In genomic region chr17:79029327-79030009, GRCh38 we compare ENCODE assay signal across 13 cellular contexts. TPM values are rescaled to one million over a fixed set of nuclear protein-coding genes. Genes with fewer than 3 reads are reported as not detected.
DNase-seq lines count a peak whose midpoint lies in the region; ATAC-seq, FAIRE-seq and TF ChIP-seq lines count a peak whose summit lies in the region.
"Had no signal": no experiment of that assay in that cellular context is flagged by ENCODE, and none has a peak within 500 bp of the region (broad histone marks: within the 10 kb centered on the region; RNA-seq: fewer than 3 reads in every experiment).

No MANE protein-coding gene starts in this region.

- peaks cover 19% of the 10 kb centered on the region for H3K27me3 Mint-ChIP-seq in activated CD8-positive, alpha-beta T cell treated with anti-CD3 and anti-CD28 coated beads for 36 hours

- H3K4me3 Mint-ChIP-seq in activated CD8-positive, alpha-beta T cell treated with anti-CD3 and anti-CD28 coated beads for 36 hours = no peak overlapping the region
- H3K4me3 Mint-ChIP-seq: CD8-positive, alpha-beta memory T cell had no signal

- no peak overlapping the region for H3K27ac Mint-ChIP-seq in activated CD8-positive, alpha-beta T cell treated with anti-CD3 and anti-CD28 coated beads for 36 hours

- POLR2A ChIA-PET in HepG2 (lab: Yijun Ruan, JAX) = interaction anchor here (1.0 to 4.5 kb wide), 2 partner anchors 9 to 781 kb away, joined by 3 to 127 read pairs; no protein-coding TSS in a partner anchor
- POLR2A ChIA-PET in activated CD8-positive, alpha-beta T cell treated with anti-CD3 and anti-CD28 coated beads for 36 hours (lab: Charles Lee) = no interaction called here

- FAIRE-seq in HepG2 (lab: Jason Lieb, UNC) = no peak

- H3K36me3 Mint-ChIP-seq in activated CD8-positive, alpha-beta T cell treated with anti-CD3 and anti-CD28 coated beads for 36 hours (ENCODE audit: low read depth) = no peaks in the 10 kb centered on the region
- H3K36me3 Mint-ChIP-seq: CD8-positive, alpha-beta memory T cell had no signal

- H3K9me3 ChIP-seq in RWPE2 (ENCODE audit: severe bottlenecking) (no peaks in the 10 kb centered on the region), HepG2 (ENCODE audit: low read length) (no peaks in the 10 kb centered on the region), sigmoid colon (no peaks in the 10 kb centered on the region)
- H3K9me3 ChIP-seq: BE2C had no signal

- no peak overlapping the region for H3K4me2 ChIP-seq in HepG2 (ENCODE audit: low read depth, low read length)

- H3K9me3 Mint-ChIP-seq in activated CD8-positive, alpha-beta T cell treated with anti-CD3 and anti-CD28 coated beads for 36 hours = no peaks in the 10 kb centered on the region
- H3K9me3 Mint-ChIP-seq: CD8-positive, alpha-beta memory T cell had no signal

- no peak for TF ChIP-seq CTCF in RWPE2 (IDR thresholded peaks at IDR 0.05; ENCODE audit: poor library complexity, severe bottlenecking)
- no peak for TF ChIP-seq CTCF in HepG2 (CRISPR knock-in tag; IDR thresholded peaks at IDR 0.05)
- TF ChIP-seq CTCF in sigmoid colon (IDR thresholded peaks at IDR 0.05) = no peak
- no peak for TF ChIP-seq CTCF in activated CD8-positive, alpha-beta T cell treated with anti-CD3 and anti-CD28 coated beads for 36 hours (IDR thresholded peaks at IDR 0.05)

- H3K27me3 ChIP-seq in RWPE2 (ENCODE audit: insufficient read depth, poor library complexity, severe bottlenecking) (no peaks in the 10 kb centered on the region), HepG2 (ENCODE audit: control insufficient read depth in 1 of 2, insufficient read depth in 2 of 2, low read length in 2 of 2) (peaks cover 6 to 34% of the 10 kb centered on the region in 2 experiments; a peak in 4 of 5 replicates), sigmoid colon (no peaks in the 10 kb centered on the region)

- TF ChIP-seq EP300 in HepG2 (IDR thresholded peaks at IDR 0.05; ENCODE audit: low read depth in 2 of 2, low read length in 2 of 2) = no peak
- no peak for TF ChIP-seq EP300 in HepG2 (CRISPR knock-in tag; IDR thresholded peaks at IDR 0.05; ENCODE audit: borderline replicate concordance)
- no peak for TF ChIP-seq EP300 in sigmoid colon (IDR thresholded peaks at IDR 0.05)

- peaks cover 3% of the 10 kb centered on the region for H3K4me1 Mint-ChIP-seq in activated CD8-positive, alpha-beta T cell treated with anti-CD3 and anti-CD28 coated beads for 36 hours (ENCODE audit: low read depth)

- in situ Hi-C loops in HepG2 (cut with HindIII; ENCODE audit: extremely low pct_ligation_motif_present, low pct_unique_long_range_greater_than_20kb) = no loop called here

- H3K9ac ChIP-seq in HepG2 (ENCODE audit: insufficient read depth, low read depth, low read length) = no peak overlapping the region

- WGBS in HepG2 (ENCODE audit: low lambda C conversion rate) = 82% methylated on average over 15 of the region's 16 CpGs
- 92 to 94% methylated on average over 16 of the region's 16 CpGs for WGBS in sigmoid colon, 2 donors

- CTCF ChIA-PET in HepG2 (lab: Yijun Ruan, JAX; ENCODE audit: low intra/inter-chr PET ratio, low total read pairs) = no interaction called here
- CTCF ChIA-PET in activated CD8-positive, alpha-beta T cell treated with anti-CD3 and anti-CD28 coated beads for 36 hours (lab: Charles Lee) = interaction anchor here (1.0 to 3.0 kb wide), 3 partner anchors 10 to 16 kb away, joined by 3 to 9 read pairs (median 4); no protein-coding TSS in a partner anchor

- DNase-seq in D341Med (ENCODE audit: low spot score) (peak; percentile 30), RWPE2 (ENCODE audit: low spot score) (peak; percentile 45), HepG2 (ENCODE audit: low spot score) (no peak), sigmoid colon (peak; percentile 50), NCI-H2196 (lab: John Stamatoyannopoulos, UW; ENCODE audit: unreplicated experiment) (no peak), NOMO-1 treated with DMSO at 0.1 percent for 48 hours (lab: John Stamatoyannopoulos, UW; ENCODE audit: unreplicated experiment) (no peak)
- DNase-seq in activated CD8-positive, alpha-beta T cell treated with anti-CD3 and anti-CD28 coated beads for 36 hours = no peak
- DNase-seq: BE2C; CD8-positive, alpha-beta memory T cell; NCI-H1436; NCI-H2029 treated with DMSO at 0.1 percent for 48 hours had no signal

- H3K27ac ChIP-seq in RWPE2 (ENCODE audit: poor library complexity, severe bottlenecking) (no peak overlapping the region), HepG2 (ENCODE audit: extremely low read length, insufficient read depth, low read length) (no peak overlapping the region), sigmoid colon (peak overlapping the region in 1 of 4 donors; percentile 8)

- H3K4me1 ChIP-seq in RWPE2 (ENCODE audit: insufficient read depth, poor library complexity, severe bottlenecking) = peaks cover 36% of the 10 kb centered on the region
- H3K4me1 ChIP-seq in HepG2 (ENCODE audit: insufficient read depth, low read length) = peaks cover 72% of the 10 kb centered on the region
- H3K4me1 ChIP-seq in sigmoid colon = peaks cover 0 to 57% (median 46%) of the 10 kb centered on the region in 4 donors

- H3K4me3 ChIP-seq in RWPE2 (ENCODE audit: severe bottlenecking) (no peak overlapping the region), HepG2 (replicated peaks in 1 of 3; ENCODE audit: insufficient read depth in 1 of 3, low read depth in 2 of 3, low read length in 3 of 3) (no peak overlapping the region), sigmoid colon (no peak overlapping the region)

- no peak for TF ChIP-seq POLR2A in HepG2 (IDR thresholded peaks at IDR 0.05; ENCODE audit: insufficient read depth in 1 of 2, low read depth in 2 of 2, low read length in 2 of 2)
- no peak for TF ChIP-seq POLR2A in sigmoid colon (IDR thresholded peaks at IDR 0.05)

- TF ChIP-seq RAD21 in HepG2 (CRISPR knock-in tag; IDR thresholded peaks at IDR 0.05) = no peak

- intact Hi-C loops in HepG2 (cut with micrococcal nuclease; ENCODE audit: unreplicated experiment) (loop anchor here (5.0 kb wide), 1 partner anchor 42 kb away; no protein-coding TSS in a partner anchor), sigmoid colon (cut with DNase I) (no loop called here)
- intact Hi-C loops in activated CD8-positive, alpha-beta T cell treated with anti-CD3 and anti-CD28 coated beads for 36 hours (cut with micrococcal nuclease) = no loop called here

- no peaks in the 10 kb centered on the region for H4K20me1 ChIP-seq in HepG2 (ENCODE audit: insufficient read depth, low read length)

- BruUV-seq in HepG2 (replicated peaks; lab: Mats Ljungman, UMichigan) = no TSS peak

- ATAC-seq in RWPE2 (ENCODE audit: low read depth) = no peak
- no peak for ATAC-seq in HepG2
- no peak for ATAC-seq in activated CD8-positive, alpha-beta T cell treated with anti-CD3 and anti-CD28 coated beads for 36 hours
- ATAC-seq in GM19023 (IDR thresholded peaks at IDR 0.05; ENCODE audit: unreplicated experiment) = no peak
- ATAC-seq: HCT116 had no signal

- H3K79me2 ChIP-seq in HepG2 (ENCODE audit: insufficient read depth, low read length) = peaks cover 8% of the 10 kb centered on the region

- no peaks in the 10 kb centered on the region for H3K36me3 ChIP-seq in RWPE2 (ENCODE audit: low read depth)
- H3K36me3 ChIP-seq in HepG2 (replicated peaks in 1 of 2; ENCODE audit: control insufficient read depth in 1 of 2, insufficient read depth in 2 of 2, low read length in 2 of 2) = no peaks in the 10 kb centered on the region; a peak in 1 of 5 replicates
- no peaks in the 10 kb centered on the region for H3K36me3 ChIP-seq in sigmoid colon
- H3K36me3 ChIP-seq: BE2C had no signal

- no peak overlapping the region for H2AFZ ChIP-seq in HepG2 (ENCODE audit: low read length)

RNA-seq across cellular contexts. Expression of gene C1QTNF1, which starts 5.5 kb away (rescaled TPM):
- 0.18 and 0.36 TPM in 2 replicates for total RNA-seq in HepG2 (2016; rRNA removed; fragmentation: Illumina TruSeq; extraction: Trizol)
- total RNA-seq in HepG2 (2016; cell fraction: cytosol; rRNA removed; fragmentation: Illumina TruSeq; extraction: Trizol; ENCODE audit: low read depth) = 0.30 TPM in 1 of 2 replicates, not detected in the other
- 0.10 and 0.58 TPM in 2 replicates for total RNA-seq in HepG2 (2016; cell fraction: insoluble cytoplasmic fraction; rRNA removed; fragmentation: Illumina TruSeq; extraction: Trizol)
- total RNA-seq in HepG2 (2016; cell fraction: membrane; rRNA removed; fragmentation: Illumina TruSeq; extraction: Trizol) = 0.06 and 0.31 TPM in 2 replicates
- total RNA-seq in HepG2 (2016; cell fraction: nucleus; rRNA removed; fragmentation: Illumina TruSeq; extraction: Trizol) = 0.56 and 0.90 TPM in 2 replicates
- polyA plus RNA-seq in HepG2 (2011; rRNA removed) = 0.86 and 2.1 TPM in 2 replicates
- 0.94 and 1.2 TPM in 2 replicates for polyA plus RNA-seq in HepG2 (2011; cell fraction: cytosol; rRNA removed)
- polyA plus RNA-seq in HepG2 (2011; cell fraction: nucleus; rRNA removed) = 1.4 TPM in 2 replicates
- polyA plus RNA-seq in HepG2 (2012) = 1.0 and 1.5 TPM in 2 replicates
- polyA plus RNA-seq in HepG2 (2016; cell fraction: cytosol; fragmentation: Illumina TruSeq; extraction: Trizol; ENCODE audit: low read depth) = 0.08 TPM in 1 of 2 replicates, not detected in the other
- 0.12 and 0.25 TPM in 2 replicates for polyA plus RNA-seq in HepG2 (2016; cell fraction: insoluble cytoplasmic fraction; fragmentation: Illumina TruSeq; extraction: Trizol; ENCODE audit: low read depth)
- 0.09 and 0.17 TPM in 2 replicates for polyA plus RNA-seq in HepG2 (2016; cell fraction: membrane; fragmentation: Illumina TruSeq; extraction: Trizol; ENCODE audit: low read depth)
- 0.45 and 0.55 TPM in 2 replicates for polyA plus RNA-seq in HepG2 (2016; cell fraction: nucleus; fragmentation: Illumina TruSeq; extraction: Trizol; ENCODE audit: insufficient read depth, low read depth)
- 2.2 TPM in 1 of 2 replicates, not detected in the other for polyA minus RNA-seq in HepG2 (2011; rRNA and poly(A)+ RNA removed; ENCODE audit: low replicate concordance)
- polyA minus RNA-seq in HepG2 (2011; cell fraction: cytosol; rRNA and poly(A)+ RNA removed) = 0.59 and 0.70 TPM in 2 replicates
- polyA minus RNA-seq in HepG2 (2011; cell fraction: nucleus; rRNA and poly(A)+ RNA removed) = 1.6 and 2.2 TPM in 2 replicates
- total RNA-seq in sigmoid colon = 10 to 100 TPM; 14.8 to 31.4 (median 26.2) TPM
- polyA plus RNA-seq in sigmoid colon = 10 to 100 TPM in 1 of 3 donors, 1 to 10 TPM in 2; 1.4 to 34.6 (median 4.8) TPM
- under 1 TPM; 0.13 to 0.14 TPM for total RNA-seq in activated CD8-positive, alpha-beta T cell treated with anti-CD3 and anti-CD28 coated beads for 36 hours
- polyA plus RNA-seq: CD8-positive, alpha-beta memory T cell had no signal

RNA-seq across cellular contexts. Expression of gene CANT1, which starts 19.9 kb away (rescaled TPM):
- 24.9 and 34.1 TPM in 2 replicates for total RNA-seq in HepG2 (2016; rRNA removed; fragmentation: Illumina TruSeq; extraction: Trizol)
- total RNA-seq in HepG2 (2016; cell fraction: cytosol; rRNA removed; fragmentation: Illumina TruSeq; extraction: Trizol; ENCODE audit: low read depth) = 4.7 and 7.2 TPM in 2 replicates
- 22.7 and 35.6 TPM in 2 replicates for total RNA-seq in HepG2 (2016; cell fraction: insoluble cytoplasmic fraction; rRNA removed; fragmentation: Illumina TruSeq; extraction: Trizol)
- 18.3 and 22.7 TPM in 2 replicates for total RNA-seq in HepG2 (2016; cell fraction: membrane; rRNA removed; fragmentation: Illumina TruSeq; extraction: Trizol)
- 34.4 and 36.1 TPM in 2 replicates for total RNA-seq in HepG2 (2016; cell fraction: nucleus; rRNA removed; fragmentation: Illumina TruSeq; extraction: Trizol)
- polyA plus RNA-seq in HepG2 (2011; rRNA removed) = 42.1 and 42.6 TPM in 2 replicates
- 32.0 and 42.2 TPM in 2 replicates for polyA plus RNA-seq in HepG2 (2011; cell fraction: cytosol; rRNA removed)
- 39.8 and 43.1 TPM in 2 replicates for polyA plus RNA-seq in HepG2 (2011; cell fraction: nucleus; rRNA removed)
- 25.0 and 32.7 TPM in 2 replicates for polyA plus RNA-seq in HepG2 (2012)
- 5.6 TPM in 2 replicates for polyA plus RNA-seq in HepG2 (2016; cell fraction: cytosol; fragmentation: Illumina TruSeq; extraction: Trizol; ENCODE audit: low read depth)
- 23.0 and 24.4 TPM in 2 replicates for polyA plus RNA-seq in HepG2 (2016; cell fraction: insoluble cytoplasmic fraction; fragmentation: Illumina TruSeq; extraction: Trizol; ENCODE audit: low read depth)
- 13.8 and 16.2 TPM in 2 replicates for polyA plus RNA-seq in HepG2 (2016; cell fraction: membrane; fragmentation: Illumina TruSeq; extraction: Trizol; ENCODE audit: low read depth)
- 44.9 and 45.4 TPM in 2 replicates for polyA plus RNA-seq in HepG2 (2016; cell fraction: nucleus; fragmentation: Illumina TruSeq; extraction: Trizol; ENCODE audit: insufficient read depth, low read depth)
- polyA minus RNA-seq in HepG2 (2011; rRNA and poly(A)+ RNA removed; ENCODE audit: low replicate concordance) = 46.8 and 73.3 TPM in 2 replicates
- 34.5 and 40.3 TPM in 2 replicates for polyA minus RNA-seq in HepG2 (2011; cell fraction: cytosol; rRNA and poly(A)+ RNA removed)
- polyA minus RNA-seq in HepG2 (2011; cell fraction: nucleus; rRNA and poly(A)+ RNA removed) = 27.8 and 31.3 TPM in 2 replicates
- total RNA-seq in sigmoid colon = 10 to 100 TPM; 11.1 to 19.1 (median 13.4) TPM
- polyA plus RNA-seq in sigmoid colon = 100 to 1,000 TPM in 1 of 3 donors, 10 to 100 TPM in 2; 51.1 to 132 (median 60.3) TPM
- total RNA-seq in activated CD8-positive, alpha-beta T cell treated with anti-CD3 and anti-CD28 coated beads for 36 hours = 10 to 100 TPM; 41.4 to 48.2 TPM

RNA-seq across cellular contexts. Expression of gene ENGASE, which starts 45.2 kb away (rescaled TPM):
- total RNA-seq in HepG2 (2016; rRNA removed; fragmentation: Illumina TruSeq; extraction: Trizol) = 2.8 and 10.6 TPM in 2 replicates
- 10.9 and 11.3 TPM in 2 replicates for total RNA-seq in HepG2 (2016; cell fraction: cytosol; rRNA removed; fragmentation: Illumina TruSeq; extraction: Trizol; ENCODE audit: low read depth)
- total RNA-seq in HepG2 (2016; cell fraction: insoluble cytoplasmic fraction; rRNA removed; fragmentation: Illumina TruSeq; extraction: Trizol) = 2.1 and 11.0 TPM in 2 replicates
- total RNA-seq in HepG2 (2016; cell fraction: membrane; rRNA removed; fragmentation: Illumina TruSeq; extraction: Trizol) = 4.0 and 4.4 TPM in 2 replicates
- total RNA-seq in HepG2 (2016; cell fraction: nucleus; rRNA removed; fragmentation: Illumina TruSeq; extraction: Trizol) = 17.7 and 21.9 TPM in 2 replicates
- polyA plus RNA-seq in HepG2 (2011; rRNA removed) = 18.1 and 30.3 TPM in 2 replicates
- 4.4 and 5.4 TPM in 2 replicates for polyA plus RNA-seq in HepG2 (2011; cell fraction: cytosol; rRNA removed)
- 327 and 364 TPM in 2 replicates for polyA plus RNA-seq in HepG2 (2011; cell fraction: nucleus; rRNA removed)
- polyA plus RNA-seq in HepG2 (2012) = 25.6 and 35.5 TPM in 2 replicates
- polyA plus RNA-seq in HepG2 (2016; cell fraction: cytosol; fragmentation: Illumina TruSeq; extraction: Trizol; ENCODE audit: low read depth) = 0.50 and 0.71 TPM in 2 replicates
- polyA plus RNA-seq in HepG2 (2016; cell fraction: insoluble cytoplasmic fraction; fragmentation: Illumina TruSeq; extraction: Trizol; ENCODE audit: low read depth) = 3.3 and 4.0 TPM in 2 replicates
- 1.3 and 1.4 TPM in 2 replicates for polyA plus RNA-seq in HepG2 (2016; cell fraction: membrane; fragmentation: Illumina TruSeq; extraction: Trizol; ENCODE audit: low read depth)
- polyA plus RNA-seq in HepG2 (2016; cell fraction: nucleus; fragmentation: Illumina TruSeq; extraction: Trizol; ENCODE audit: insufficient read depth, low read depth) = 64.3 and 73.5 TPM in 2 replicates
- 27.1 and 30.9 TPM in 2 replicates for polyA minus RNA-seq in HepG2 (2011; rRNA and poly(A)+ RNA removed; ENCODE audit: low replicate concordance)
- polyA minus RNA-seq in HepG2 (2011; cell fraction: cytosol; rRNA and poly(A)+ RNA removed) = 4.3 and 5.1 TPM in 2 replicates
- 56.1 and 79.6 TPM in 2 replicates for polyA minus RNA-seq in HepG2 (2011; cell fraction: nucleus; rRNA and poly(A)+ RNA removed)
- 10 to 100 TPM; 14.3 to 26.3 (median 14.4) TPM for total RNA-seq in sigmoid colon
- polyA plus RNA-seq in sigmoid colon = 10 to 100 TPM in 2 of 3 donors, 1 to 10 TPM in 1; 7.2 to 55.9 (median 10.6) TPM
- total RNA-seq in activated CD8-positive, alpha-beta T cell treated with anti-CD3 and anti-CD28 coated beads for 36 hours = 10 to 100 TPM; 41.3 to 41.8 TPM

RNA-seq across cellular contexts. Expression of gene LGALS3BP, which starts 49.7 kb away (rescaled TPM):
- total RNA-seq in HepG2 (2016; rRNA removed; fragmentation: Illumina TruSeq; extraction: Trizol) (116 and 332 TPM in 2 replicates), sigmoid colon (100 to 1,000 TPM; 134 to 277 (median 186) TPM)
- total RNA-seq in HepG2 (2016; cell fraction: cytosol; rRNA removed; fragmentation: Illumina TruSeq; extraction: Trizol; ENCODE audit: low read depth) = 62.3 and 63.4 TPM in 2 replicates
- total RNA-seq in HepG2 (2016; cell fraction: insoluble cytoplasmic fraction; rRNA removed; fragmentation: Illumina TruSeq; extraction: Trizol) = 116 and 342 TPM in 2 replicates
- 57.6 and 60.1 TPM in 2 replicates for total RNA-seq in HepG2 (2016; cell fraction: membrane; rRNA removed; fragmentation: Illumina TruSeq; extraction: Trizol)
- 311 and 384 TPM in 2 replicates for total RNA-seq in HepG2 (2016; cell fraction: nucleus; rRNA removed; fragmentation: Illumina TruSeq; extraction: Trizol)
- polyA plus RNA-seq in HepG2 (2011; rRNA removed) (137 and 185 TPM in 2 replicates), sigmoid colon (100 to 1,000 TPM in 2 of 3 donors, 10 to 100 TPM in 1; 92.5 to 415 (median 138) TPM)
- polyA plus RNA-seq in HepG2 (2011; cell fraction: cytosol; rRNA removed) = 89.4 and 111 TPM in 2 replicates
- 667 and 704 TPM in 2 replicates for polyA plus RNA-seq in HepG2 (2011; cell fraction: nucleus; rRNA removed)
- polyA plus RNA-seq in HepG2 (2012) = 341 and 458 TPM in 2 replicates
- 36.8 and 37.2 TPM in 2 replicates for polyA plus RNA-seq in HepG2 (2016; cell fraction: cytosol; fragmentation: Illumina TruSeq; extraction: Trizol; ENCODE audit: low read depth)
- polyA plus RNA-seq in HepG2 (2016; cell fraction: insoluble cytoplasmic fraction; fragmentation: Illumina TruSeq; extraction: Trizol; ENCODE audit: low read depth) = 103 and 140 TPM in 2 replicates
- polyA plus RNA-seq in HepG2 (2016; cell fraction: membrane; fragmentation: Illumina TruSeq; extraction: Trizol; ENCODE audit: low read depth) = 41.5 and 48.5 TPM in 2 replicates
- 669 and 711 TPM in 2 replicates for polyA plus RNA-seq in HepG2 (2016; cell fraction: nucleus; fragmentation: Illumina TruSeq; extraction: Trizol; ENCODE audit: insufficient read depth, low read depth)
- polyA minus RNA-seq in HepG2 (2011; rRNA and poly(A)+ RNA removed; ENCODE audit: low replicate concordance) = 165 and 565 TPM in 2 replicates
- 316 and 377 TPM in 2 replicates for polyA minus RNA-seq in HepG2 (2011; cell fraction: cytosol; rRNA and poly(A)+ RNA removed)
- polyA minus RNA-seq in HepG2 (2011; cell fraction: nucleus; rRNA and poly(A)+ RNA removed) = 112 and 148 TPM in 2 replicates
- 10 to 100 TPM; 41.4 to 50.8 TPM for total RNA-seq in activated CD8-positive, alpha-beta T cell treated with anti-CD3 and anti-CD28 coated beads for 36 hours

Comparison
In these comparisons a context has a peak if more than half of its experiments do, and no peak if none do; other contexts are left out.
1. DNase-seq: peak in D341Med (single experiment), RWPE2 (single experiment) and sigmoid colon (single experiment); none in HepG2 (single experiment), NCI-H2196 (single experiment), activated CD8-positive, alpha-beta T cell treated with anti-CD3 and anti-CD28 coated beads for 36 hours (single experiment) and NOMO-1 treated with DMSO at 0.1 percent for 48 hours (single experiment).
2. RNA of gene C1QTNF1, which starts 5.5 kb away (total RNA-seq): 14.8 to 31.4 TPM in sigmoid colon; 0.06 to 0.90 TPM in HepG2 and 0.13 to 0.14 TPM in activated CD8-positive, alpha-beta T cell treated with anti-CD3 and anti-CD28 coated beads for 36 hours; every median in the first group is over 4 times any median in the second.